7 cellular contexts compared by ENCODE assay signal in the genomic region with DNA sequence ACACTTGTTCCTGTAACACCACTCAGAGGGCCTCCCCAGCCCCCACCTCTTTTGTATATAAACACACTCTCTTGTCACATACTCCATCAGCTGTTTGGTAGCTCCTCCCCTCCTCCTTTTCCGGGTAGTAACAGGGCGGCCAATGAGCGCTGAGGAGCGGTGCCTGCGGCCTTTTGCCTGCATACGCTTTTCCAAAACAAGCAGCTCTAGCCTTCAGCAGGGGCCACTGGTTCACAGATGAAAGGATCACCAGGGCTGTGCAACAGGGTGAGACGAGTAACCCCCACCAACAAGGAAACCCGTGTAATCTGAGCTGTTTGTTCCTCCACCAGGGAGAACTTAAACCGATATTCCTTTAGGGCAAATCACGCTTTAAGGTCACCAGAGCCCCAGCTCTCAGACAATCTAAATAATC. TPM values are rescaled to one million over a fixed set of nuclear protein-coding genes. Genes with fewer than 3 reads are reported as not detected.
DNase-seq lines count a peak whose midpoint lies in the region; ATAC-seq, FAIRE-seq and TF ChIP-seq lines count a peak whose summit lies in the region.

No MANE protein-coding gene starts in this region.

- H3K4me3 ChIP-seq in kidney (ENCODE audit: low read length in 2 of 2), result peak overlapping the region; percentile 88 to 91

- no peaks in the 10 kb centered on the region for H3K36me3 ChIP-seq in kidney (ENCODE audit: control insufficient read depth in 1 of 2, insufficient read depth in 2 of 2, low read length in 2 of 2)

- TF ChIP-seq POLR2A in GM18505 (IDR thresholded peaks at IDR 0.05; ENCODE audit: borderline replicate concordance, extremely low read depth, insufficient read depth, insufficient read length), result no peak

- FAIRE-seq in kidney (lab: Jason Lieb, UNC), result peak; percentile 54

- TF ChIP-seq CTCF in kidney (IDR thresholded peaks at IDR 0.05; ENCODE audit: borderline replicate concordance, extremely low read depth, insufficient read depth), result no peak

- H3K9ac ChIP-seq in kidney (ENCODE audit: low read length in 2 of 2), result peak overlapping the region; percentile 75 to 99

- no peaks in the 10 kb centered on the region for H3K9me3 ChIP-seq in kidney (ENCODE audit: control insufficient read depth in 1 of 2, low read length in 2 of 2)

- peaks cover 19 to 30% of the 10 kb centered on the region in 2 donors for H3K4me1 ChIP-seq in kidney (ENCODE audit: control insufficient read depth in 1 of 2, insufficient read depth in 1 of 2, low read depth in 1 of 2, low read length in 2 of 2)

- peak; percentile 45 for ATAC-seq in GM18505 (IDR thresholded peaks at IDR 0.05; ENCODE audit: unreplicated experiment)
- peak; percentile 33 for ATAC-seq in HG02970 (IDR thresholded peaks at IDR 0.05; ENCODE audit: low FRiP score, unreplicated experiment)

- peak overlapping the region; percentile 90 to 98 for H3K27ac ChIP-seq in kidney (ENCODE audit: low read depth in 2 of 2, low read length in 2 of 2)

- intact Hi-C loops in kidney (cut with DNase I), result no loop called here

- DNase-seq in NCI-H2107 treated with DMSO at 0.1 percent for 48 hours (lab: John Stamatoyannopoulos, UW; ENCODE audit: unreplicated experiment) (peak; percentile 96), cerebellar nuclear complex (lab: John Stamatoyannopoulos, UW) (peak; percentile 76 to 92), kidney (peak; percentile 95)
- DNase-seq in activated CD4-positive, CD25-positive, alpha-beta regulatory T cell treated with anti-CD3 and anti-CD28 coated beads, Interleukin-2, amount 50 U/mL, for 16 hours (ENCODE audit: low read depth, low spot score), result peak; percentile 72
- peak; percentile 39 to 73 for DNase-seq in stimulated activated CD4-positive, alpha-beta T cell treated with anti-CD3 and anti-CD28 coated beads, Interleukin-15, amount 100 ng/mL, for 1 hour (ENCODE audit: low read depth in 1 of 2, low spot score in 1 of 2)

RNA-seq across cellular contexts. Expression of a gene that starts 3.9 kb away (rescaled TPM):
- 107 TPM for total RNA-seq in kidney
- 40.6 TPM for polyA plus RNA-seq in kidney (ENCODE audit: insufficient read depth, low read depth, low replicate concordance)

Comparison
In these comparisons a context has a peak if more than half of its experiments do, and no peak if none do; other contexts are left out.
1. Peak in every context shown above with its lines: DNase-seq, ATAC-seq, H3K4me3 ChIP-seq and H3K27ac ChIP-seq.